Comparison of ENCODE assay signal across 8 cellular contexts in genomic region chr1:176206006-176206960, GRCh38. TPM values are rescaled to one million over a fixed set of nuclear protein-coding genes. Genes with fewer than 3 reads are reported as not detected.
A peak's percentile ranks its signal among the peaks of the same experiment; 100 is the strongest.
DNase-seq lines count a peak whose midpoint lies in the region; ATAC-seq and TF ChIP-seq lines count a peak whose summit lies in the region.

No MANE protein-coding gene starts in this region.

- H3K4me1 ChIP-seq in A673 (ENCODE audit: insufficient read depth, low read length, poor library complexity, severe bottlenecking) (peaks cover 16% of the 10 kb centered on the region), tibial nerve (peaks cover 0 to 53% (median 25%) of the 10 kb centered on the region in 4 donors)

- no TSS peak for BruUV-seq in A673 (replicated peaks; lab: Mats Ljungman, UMichigan)

- DNase-seq in A673 (ENCODE audit: low spot score): peak; percentile 64
- DNase-seq in NCI-H1694 treated with DMSO at 0.1 percent for 48 hours (lab: John Stamatoyannopoulos, UW): peak; percentile 36
- DNase-seq in activated T-cell treated with anti-CD3 and anti-CD28 coated beads, Interleukin-2, amount 50 U/mL, for 48 hours: peak; percentile 54 to 71
- peak; percentile 23 for DNase-seq in fibroblast of peridontal ligament (ENCODE audit: extremely low read depth)
- peak; percentile 64 for DNase-seq in natural killer cell
- peak in 1 of 2 donors; percentile 13 for DNase-seq in tibial nerve (ENCODE audit: low spot score in 2 of 2)

- no peaks in the 10 kb centered on the region for H3K27me3 Mint-ChIP-seq in natural killer cell (ENCODE audit: low read depth in 2 of 2)

- CTCF ChIA-PET in A673 (lab: Charles Lee): no interaction called here

- H3K27ac Mint-ChIP-seq in natural killer cell: peak overlapping the region; percentile 98 to 100

- POLR2A ChIA-PET in A673 (lab: Charles Lee; ENCODE audit: low non-redundant PET): no interaction called here

- peak overlapping the region; percentile 99 for H3K4me3 Mint-ChIP-seq in natural killer cell

- TF ChIP-seq EP300 in tibial nerve (IDR thresholded peaks at IDR 0.05): no peak

- H3K36me3 ChIP-seq in A673 (ENCODE audit: insufficient read depth, low read length, poor library complexity, severe bottlenecking) (no peaks in the 10 kb centered on the region), tibial nerve (no peaks in the 10 kb centered on the region)

- 0 to 2% methylated on average over 25 to 38 of the region's 58 CpGs for WGBS in tibial nerve, 2 donors

- ATAC-seq in HG02759 (IDR thresholded peaks at IDR 0.05; ENCODE audit: unreplicated experiment) (peak; percentile 27), natural killer cell (peak; percentile 19 to 33 (median 19))

- H3K27ac ChIP-seq in A673 (ENCODE audit: low read depth, low read length, poor library complexity, severe bottlenecking) (peak overlapping the region; percentile 89), tibial nerve (peak overlapping the region; percentile 78 to 98 (median 94))

- no peaks in the 10 kb centered on the region for H3K9me3 ChIP-seq in A673 (ENCODE audit: low read depth, low read length, poor library complexity, severe bottlenecking)
- no peaks in the 10 kb centered on the region for H3K9me3 ChIP-seq in tibial nerve

- H3K9me3 Mint-ChIP-seq in natural killer cell: no peaks in the 10 kb centered on the region

- H3K36me3 Mint-ChIP-seq in natural killer cell: no peaks in the 10 kb centered on the region

- H3K4me1 Mint-ChIP-seq in natural killer cell: peaks cover 41 to 50% of the 10 kb centered on the region in 2 donors

- no peak for TF ChIP-seq POLR2A in tibial nerve (IDR thresholded peaks at IDR 0.05)

- H3K4me3 ChIP-seq in A673 (ENCODE audit: low read depth, low read length, poor library complexity, severe bottlenecking) (peak overlapping the region; percentile 96), GM08714 (ENCODE audit: low read length) (peak overlapping the region; percentile 87), tibial nerve (peak overlapping the region; percentile 71 to 97 (median 83))

- TF ChIP-seq CTCF in A673 (conservative IDR thresholded peaks at IDR 0.05; ENCODE audit: low read depth, low read length) (no peak), natural killer cell (IDR thresholded peaks at IDR 0.05) (no peak), tibial nerve (IDR thresholded peaks at IDR 0.05) (no peak)

- H3K27me3 ChIP-seq in A673 (replicated peaks; ENCODE audit: insufficient read depth, low read depth, low read length, poor library complexity): no peaks in the 10 kb centered on the region
- no peaks in the 10 kb centered on the region for H3K27me3 ChIP-seq in tibial nerve

- intact Hi-C loops in A673 (cut with micrococcal nuclease; ENCODE audit: unreplicated experiment) (loop anchor here (2.0 to 10.0 kb wide), 2 partner anchors 87 to 141 kb away; no protein-coding TSS in a partner anchor), natural killer cell (cut with micrococcal nuclease) (no loop called here)

RNA-seq across cellular contexts. Expression of gene COP1, which starts 0.8 kb away (rescaled TPM):
- total RNA-seq in A673 (2021): 35.8 and 37.5 TPM in 2 replicates
- 10 to 100 TPM; 56.2 to 70.9 (median 60.9) TPM for total RNA-seq in natural killer cell
- 100 to 1,000 TPM in 1 of 4 donors, 10 to 100 TPM in 3; 74.1 to 104 (median 87.5) TPM for total RNA-seq in tibial nerve
